ENCODE assay signal across 13 cellular contexts in genomic region chr5:137649228-137649890, GRCh38.
DNase-seq lines count a peak whose midpoint lies in the region; ATAC-seq and TF ChIP-seq lines count a peak whose summit lies in the region.
"Had no signal": no experiment of that assay in that cellular context is flagged by ENCODE, and none has a peak within 500 bp of the region (broad histone marks: within the 10 kb centered on the region; RNA-seq: fewer than 3 reads in every experiment).

No MANE protein-coding gene starts in this region.

- ATAC-seq in HG03095 (IDR thresholded peaks at IDR 0.05; ENCODE audit: unreplicated experiment) = no peak
- ATAC-seq: gastrocnemius medialis; SK-N-SH treated with all-trans-retinoic acid at 6 μM for 48 hours; stimulated activated naive B cell treated with anti-CD40 and anti-IgM and Interleukin-4, amounts not matched to agents 10 μg/mL and 1 μg/mL and 100 μg/mL, for 72 hours had no signal

- DNase-seq in AG09309 (ENCODE audit: low read depth) (peak; percentile 11), NCI-H1092 treated with DMSO at 0.1 percent for 48 hours (lab: John Stamatoyannopoulos, UW) (peak; percentile 9), cerebellar nuclear complex (lab: John Stamatoyannopoulos, UW) (peak; percentile 73)
- no peak for DNase-seq in activated CD8-positive, alpha-beta memory T cell treated with anti-CD3 and anti-CD28 coated beads for 24 hours
- DNase-seq in stimulated activated CD4-positive, alpha-beta T cell treated with anti-CD3 and anti-CD28 coated beads, Interleukin-2, amount 100 ng/mL, for 24 hours = no peak
- DNase-seq in stimulated activated CD4-positive, alpha-beta T cell treated with anti-CD3 and anti-CD28 coated beads, Interleukin-2, amount 100 ng/mL, for 48 hours = no peak
- DNase-seq: gastrocnemius medialis; NCI-H510A treated with DMSO at 0.1 percent for 48 hours; stimulated activated naive B cell treated with anti-CD40 and anti-IgM and Interleukin-4, amounts not matched to agents 10 μg/mL and 1 μg/mL and 100 μg/mL, for 72 hours had no signal

- H3K27me3 ChIP-seq in layer of hippocampus (ENCODE audit: control insufficient read depth, insufficient read depth, low read length) = no peaks in the 10 kb centered on the region
- H3K27me3 ChIP-seq: BLaER1 treated with 17β-estradiol and CSF1 and Interleukin-3, amounts not matched to agents 10 nM and 100 nM; gastrocnemius medialis had no signal

- no peak for TF ChIP-seq CTCF in AG09309 (IDR thresholded peaks at IDR 0.05; ENCODE audit: control insufficient read depth, insufficient read depth, low read depth, low read length, missing control alignments)

- no peak overlapping the region for H3K4me3 ChIP-seq in AG09309 (ENCODE audit: control insufficient read depth, low read depth, low read length)
- H3K4me3 ChIP-seq: BLaER1 treated with 17β-estradiol and CSF1 and Interleukin-3, amounts not matched to agents 10 nM and 100 nM; gastrocnemius medialis had no signal

- H3K27ac ChIP-seq in layer of hippocampus (ENCODE audit: low read depth, low read length) = peak overlapping the region; percentile 23
- H3K27ac ChIP-seq: BLaER1 treated with 17β-estradiol and CSF1 and Interleukin-3, amounts not matched to agents 10 nM and 100 nM; gastrocnemius medialis had no signal

Comparison
In these comparisons a context has a peak if more than half of its experiments do, and no peak if none do; other contexts are left out.
1. DNase-seq: peak in AG09309 (single experiment), NCI-H1092 treated with DMSO at 0.1 percent for 48 hours (single experiment) and cerebellar nuclear complex (2 of 2); none in activated CD8-positive, alpha-beta memory T cell treated with anti-CD3 and anti-CD28 coated beads for 24 hours (single experiment), stimulated activated CD4-positive, alpha-beta T cell treated with anti-CD3 and anti-CD28 coated beads, Interleukin-2, amount 100 ng/mL, for 24 hours (0 of 2) and stimulated activated CD4-positive, alpha-beta T cell treated with anti-CD3 and anti-CD28 coated beads, Interleukin-2, amount 100 ng/mL, for 48 hours (0 of 2).